Comparison of ENCODE assay signal across 33 cellular contexts in genomic region chr19:47371269-47371668, GRCh38. TPM values are rescaled to one million over a fixed set of nuclear protein-coding genes. Genes with fewer than 3 reads are reported as not detected.
"Had no signal": no experiment of that assay in that cellular context is flagged by ENCODE, and none has a peak within 500 bp of the region (broad histone marks: within the 10 kb centered on the region; RNA-seq: fewer than 3 reads in every experiment).

No MANE protein-coding gene starts in this region.

- H3K9me3 ChIP-seq: MG63, Peyer's patch had no signal

- H3K4me3 ChIP-seq: MG63, Peyer's patch had no signal

- DNase-seq: activated CD4-positive, alpha-beta memory T cell treated with anti-CD3 and anti-CD28 coated beads, Interleukin-2, amount 10 ng/mL, durations not matched to agents 7 days and 5 days; activated CD4-positive, alpha-beta T cell treated with anti-CD3 and anti-CD28 coated beads for 1 hour; activated CD4-positive, alpha-beta T cell treated with anti-CD3 and anti-CD28 coated beads for 48 hours; activated CD4-positive, CD25-positive, alpha-beta regulatory T cell; activated CD8-positive, alpha-beta memory T cell treated with anti-CD3 and anti-CD28 coated beads for 24 hours; activated CD8-positive, alpha-beta memory T cell treated with anti-CD3 and anti-CD28 coated beads, Interleukin-2, amount 10 ng/mL, durations not matched to agents 7 days and 5 days; activated CD8-positive, alpha-beta memory T cell treated with anti-CD3 and anti-CD28 coated beads, Interleukin-2, amount 50 U/mL, for 48 hours; activated effector memory CD4-positive, alpha-beta T cell treated with anti-CD3 and anti-CD28 coated beads, Interleukin-2, amount 50 U/mL, for 16 hours; activated naive CD4-positive, alpha-beta T cell; activated T-cell treated with anti-CD3 and anti-CD28 coated beads, Interleukin-2, amount 50 U/mL, for 48 hours; anterior cingulate cortex; caudate nucleus; MG63; NCI-H1048; NCI-H1105 treated with DMSO at 0.1 percent for 48 hours; NCI-H1436; NCI-H1694; NCI-H1930; NCI-H2081 treated with DMSO at 0.1 percent for 48 hours; NCI-H226; NCI-H446 treated with DMSO at 0.1 percent for 48 hours; NCI-H524 treated with DMSO at 0.1 percent for 48 hours; PC-3; Peyer's patch; Right ventricle myocardium superior; RPMI8226; SW 1271; T-helper 1 cell; T-helper 2 cell; T1000; WERI-Rb-1 had no signal

- H3K27ac ChIP-seq: Peyer's patch, WERI-Rb-1 had no signal

- ATAC-seq: activated CD8-positive, alpha-beta memory T cell treated with anti-CD3 and anti-CD28 coated beads, Interleukin-2, amount 10 ng/mL, durations not matched to agents 7 days and 5 days; activated naive CD4-positive, alpha-beta T cell treated with anti-CD3 and anti-CD28 coated beads, Interleukin-2, amount 50 U/mL, for 72 hours; activated T-helper 17 cell treated with anti-CD3 and anti-CD28 coated beads, Interleukin-2, amount 50 U/mL, for 72 hours; PC-3 had no signal

- H3K4me1 ChIP-seq: Peyer's patch had no signal

- H3K27me3 ChIP-seq: MG63, Peyer's patch had no signal

RNA-seq across cellular contexts. Expression of gene C5AR2, which starts 39.3 kb away (rescaled TPM):
- total RNA-seq: activated naive CD4-positive, alpha-beta T cell treated with anti-CD3 and anti-CD28 coated beads, Interleukin-2, amount 50 U/mL, for 72 hours; PC-3 had no signal

RNA-seq across cellular contexts. Expression of gene MEIS3, which starts 48.1 kb away (rescaled TPM):
- total RNA-seq: activated CD8-positive, alpha-beta memory T cell treated with anti-CD3 and anti-CD28 coated beads, Interleukin-2, amount 10 ng/mL, durations not matched to agents 7 days and 5 days had no signal
